ENCODE assay signal across 27 cellular contexts in genomic region chr1:43419627-43420425, GRCh38.
"Had no signal": no experiment of that assay in that cellular context is flagged by ENCODE, and none has a peak within 500 bp of the region (broad histone marks: within the 10 kb centered on the region; RNA-seq: fewer than 3 reads in every experiment).

No MANE protein-coding gene starts in this region.

- H3K4me3 Mint-ChIP-seq: activated naive CD4-positive, alpha-beta T cell treated with anti-CD3 and anti-CD28 coated beads, Interleukin-2, amount 50 U/mL, for 24 hours; mesothelial cell of epicardium; naive B cell; nephron progenitor cell; T-helper 17 cell had no signal

- ATAC-seq: pancreas, psoas muscle, T-helper 17 cell had no signal

- H3K79me2 ChIP-seq: hepatocyte had no signal

- H3K27ac ChIP-seq: colonic mucosa, hepatocyte, pancreas, psoas muscle, sigmoid colon, suprapubic skin, tibial nerve had no signal

- FAIRE-seq: endometrium, frontal cortex, pancreas, small intestine had no signal

- H3K4me1 Mint-ChIP-seq: mesothelial cell of epicardium, nephron progenitor cell had no signal

- H2AFZ ChIP-seq: hepatocyte had no signal

- H3K27me3 Mint-ChIP-seq: activated naive CD4-positive, alpha-beta T cell treated with anti-CD3 and anti-CD28 coated beads, Interleukin-2, amount 50 U/mL, for 24 hours; naive B cell; T-helper 17 cell had no signal

- H3K4me2 ChIP-seq: hepatocyte had no signal

- H3K4me1 ChIP-seq: colonic mucosa, pancreas, psoas muscle, sigmoid colon, suprapubic skin, tibial nerve had no signal

- H3K9me3 Mint-ChIP-seq: activated naive CD4-positive, alpha-beta T cell treated with anti-CD3 and anti-CD28 coated beads, Interleukin-2, amount 50 U/mL, for 24 hours; mesothelial cell of epicardium; naive B cell; nephron progenitor cell had no signal

- H3K4me3 ChIP-seq: colonic mucosa, hepatocyte, pancreas, psoas muscle, sigmoid colon, suprapubic skin, tibial nerve had no signal

- H3K27ac Mint-ChIP-seq: mesothelial cell of epicardium, nephron progenitor cell, T-helper 17 cell had no signal

- DNase-seq: activated CD4-positive, alpha-beta T cell treated with anti-CD3 and anti-CD28 coated beads, Interleukin-2, amount 50 U/mL, for 1 hour; activated CD4-positive, CD25-positive, alpha-beta regulatory T cell treated with anti-CD3 and anti-CD28 coated beads, Interleukin-2, amount 50 U/mL, for 72 hours; activated gamma-delta T cell; activated T-cell treated with anti-CD3 and anti-CD28 coated beads for 4 hours; anterior cingulate cortex; cerebellar nuclear complex; colonic mucosa; effector CD8-positive, alpha-beta T cell; glutamatergic neuron; islet precursor cell; mammary epithelial cell; naive B cell; nephron progenitor cell; psoas muscle; sigmoid colon; small intestine; stimulated activated naive CD4-positive, alpha-beta T cell; T-helper 17 cell; T1000 had no signal

- H3K27me3 ChIP-seq: colonic mucosa, hepatocyte, pancreas, sigmoid colon, suprapubic skin, tibial nerve had no signal

- H3K9me3 ChIP-seq: colonic mucosa, pancreas, psoas muscle, sigmoid colon, suprapubic skin, tibial nerve had no signal
